1 cellular context compared by ENCODE assay signal in genomic region chr22:46106279-46107022, GRCh38.
TF ChIP-seq lines count a peak whose summit lies in the region.

No MANE protein-coding gene starts in this region.

TF ChIP-seq in H1, 55 proteins besides CTCF, POLR2A, EP300 and RAD21:
- no peak for TF ChIP-seq SRF (IDR thresholded peaks at IDR 0.05; ENCODE audit: low read depth, low read length)
- no peak for TF ChIP-seq SP1 (IDR thresholded peaks at IDR 0.05; ENCODE audit: low read depth, low read length)
- TF ChIP-seq BACH1 (IDR thresholded peaks at IDR 0.05; ENCODE audit: low read length): no peak
- no peak for TF ChIP-seq SIN3A (conservative IDR thresholded peaks at IDR 0.05 in 1 of 2, IDR thresholded peaks at IDR 0.05 in 1 of 2; ENCODE audit: low read depth in 1 of 2, low read length in 2 of 2)
- TF ChIP-seq TBP (IDR thresholded peaks at IDR 0.05; ENCODE audit: low read depth, low read length): no peak
- TF ChIP-seq CHD1 (IDR thresholded peaks at IDR 0.05; ENCODE audit: low read depth, low read length): no peak
- TF ChIP-seq SP4 (IDR thresholded peaks at IDR 0.05; ENCODE audit: low read length): no peak
- TF ChIP-seq JUND (IDR thresholded peaks at IDR 0.05; ENCODE audit: low read length): no peak
- TF ChIP-seq TCF12 (IDR thresholded peaks at IDR 0.05; ENCODE audit: low read depth, low read length): no peak
- no peak for TF ChIP-seq CBX8 (IDR thresholded peaks at IDR 0.05; ENCODE audit: borderline replicate concordance, low read depth, low read length)
- TF ChIP-seq CEBPB (IDR thresholded peaks at IDR 0.05; ENCODE audit: low read depth, low read length): no peak
- TF ChIP-seq HDAC2 (IDR thresholded peaks at IDR 0.05; ENCODE audit: borderline replicate concordance in 1 of 2, low read depth in 2 of 2, low read length in 2 of 2): no peak
- no peak for TF ChIP-seq CTBP2 (IDR thresholded peaks at IDR 0.05; ENCODE audit: borderline replicate concordance, insufficient read depth, insufficient read length, low read length)
- no peak for TF ChIP-seq MAFK (IDR thresholded peaks at IDR 0.05; ENCODE audit: low read depth, low read length)
- TF ChIP-seq ZNF274 (IDR thresholded peaks at IDR 0.05; ENCODE audit: borderline replicate concordance, extremely low read depth, low read length): no peak
- TF ChIP-seq KDM1A (IDR thresholded peaks at IDR 0.05; ENCODE audit: borderline replicate concordance, low read length): no peak
- no peak for TF ChIP-seq TAF7 (optimal IDR thresholded peaks at IDR 0.05; ENCODE audit: borderline replicate concordance, low read depth, low read length)
- no peak for TF ChIP-seq MAX (IDR thresholded peaks at IDR 0.05)
TF ChIP-seq in H1: peak in this region for 0.
